31 cellular contexts compared by ENCODE assay signal in genomic region chr5:172573115-172573882, GRCh38.
DNase-seq lines count a peak whose midpoint lies in the region; ATAC-seq, FAIRE-seq and TF ChIP-seq lines count a peak whose summit lies in the region.
"Had no signal": no experiment of that assay in that cellular context is flagged by ENCODE, and none has a peak within 500 bp of the region (broad histone marks: within the 10 kb centered on the region; RNA-seq: fewer than 3 reads in every experiment).

No MANE protein-coding gene starts in this region.

- no peak for TF ChIP-seq POLR2A in HCT116 (IDR thresholded peaks at IDR 0.05; ENCODE audit: borderline replicate concordance, extremely low read depth, insufficient read depth, insufficient read length)
- TF ChIP-seq POLR2A in K562 (conservative IDR thresholded peaks at IDR 0.05) = no peak

- H3K4me1 ChIP-seq in SK-N-SH (ENCODE audit: control insufficient read depth in 1 of 2, insufficient read depth in 2 of 2, low read depth in 1 of 2, low read length in 1 of 2) (peaks cover 0 to 12% of the 10 kb centered on the region in 2 experiments; a peak in 1 of 4 replicates), HCT116 (ENCODE audit: control insufficient read depth in 1 of 2, insufficient read depth in 2 of 2, low read length in 2 of 2) (no peaks in the 10 kb centered on the region), K562 (replicated peaks in 1 of 2; ENCODE audit: control insufficient read depth in 2 of 2, insufficient read depth in 2 of 2, low read length in 2 of 2) (no peaks in the 10 kb centered on the region), neuronal stem cell (ENCODE audit: control insufficient read depth in 2 of 2, insufficient read depth in 1 of 2, low read depth in 1 of 2, low read length in 2 of 2) (peaks cover 35 to 36% of the 10 kb centered on the region in 2 donors)
- H3K4me1 ChIP-seq: HAP-1, spleen, uterus had no signal

- H3K9me1 ChIP-seq in K562 (ENCODE audit: control insufficient read depth, insufficient read depth, low read length) = no peaks in the 10 kb centered on the region

- no peak overlapping the region for H3K4ac ChIP-seq in neuronal stem cell (ENCODE audit: low read length)

- CTCF ChIA-PET in SK-N-SH (lab: Yijun Ruan, JAX) (interaction anchor here (0.8 to 1.1 kb wide), 2 partner anchors 12 to 20 kb away, joined by 3 to 5 read pairs; no protein-coding TSS in a partner anchor), HCT116 (lab: Charles Lee) (no interaction called here), K562 (lab: Yijun Ruan, JAX; ENCODE audit: low intra/inter-chr PET ratio) (no interaction called here)

- H2AK5ac ChIP-seq in neuronal stem cell (ENCODE audit: low read depth, low read length) = peak overlapping the region; percentile 59

- no peaks in the 10 kb centered on the region for H3K79me1 ChIP-seq in neuronal stem cell (ENCODE audit: low read depth, low read length)

- TF ChIP-seq EP300 in SK-N-SH (IDR thresholded peaks at IDR 0.05; ENCODE audit: borderline replicate concordance in 1 of 2, low read depth in 1 of 2, low read length in 1 of 2) (no peak), K562 (IDR thresholded peaks at IDR 0.05; ENCODE audit: low read length) (no peak)

- H2BK120ac ChIP-seq in neuronal stem cell (ENCODE audit: low read depth, low read length) = no peak overlapping the region

- H3K4me3 ChIP-seq in SK-N-SH (ENCODE audit: low read depth in 2 of 2, low read length in 1 of 2) = no peak overlapping the region
- no peak overlapping the region for H3K4me3 ChIP-seq in HCT116 (replicated peaks in 1 of 2; ENCODE audit: low read depth in 1 of 2, low read length in 2 of 2)
- H3K4me3 ChIP-seq in K562 = no peak overlapping the region
- H3K4me3 ChIP-seq in neuronal stem cell (ENCODE audit: low read length in 2 of 2) = no peak overlapping the region
- H3K4me3 ChIP-seq: gastrocnemius medialis, HAP-1, spleen, thoracic aorta, uterus had no signal

- no peak overlapping the region for H3K14ac ChIP-seq in neuronal stem cell (ENCODE audit: low read length)

- ATAC-seq in SK-N-SH treated with all-trans-retinoic acid at 6 μM for 48 hours (no peak), HCT116 (peak; percentile 51), K562 (peak; percentile 41; the same call in 1 of the 3 replicates), HG03159 (IDR thresholded peaks at IDR 0.05; ENCODE audit: unreplicated experiment) (no peak), GM18870 (IDR thresholded peaks at IDR 0.05; ENCODE audit: unreplicated experiment) (no peak)
- ATAC-seq: CD8-positive, alpha-beta T cell; gastrocnemius medialis; left lobe of liver; Panc1; stimulated activated naive CD8-positive, alpha-beta T cell treated with anti-CD3 and anti-CD28 coated beads, Interleukin-15, Interleukin-2, amounts not matched to agents 100 U/mL and 50 U/mL, for 24 hours had no signal

- no peak for TF ChIP-seq CTCF in SK-N-SH (IDR thresholded peaks at IDR 0.05)
- no peak for TF ChIP-seq CTCF in HCT116 (IDR thresholded peaks at IDR 0.05 in 2 of 3, conservative IDR thresholded peaks at IDR 0.05 in 1 of 3; ENCODE audit: borderline replicate concordance in 1 of 3, insufficient read depth in 1 of 3, low read depth in 2 of 3, low read length in 2 of 3)
- no peak for TF ChIP-seq CTCF in K562 (IDR thresholded peaks at IDR 0.05 in 2 of 3, conservative IDR thresholded peaks at IDR 0.05 in 1 of 3; ENCODE audit: insufficient read depth in 2 of 3, low read depth in 1 of 3, low read length in 3 of 3)

- peak overlapping the region; percentile 63 for H2BK5ac ChIP-seq in neuronal stem cell (ENCODE audit: low read length)

- no peaks in the 10 kb centered on the region for H3K9me3 ChIP-seq in SK-N-SH
- no peaks in the 10 kb centered on the region for H3K9me3 ChIP-seq in HCT116 (ENCODE audit: control insufficient read depth in 1 of 2, insufficient read depth in 1 of 2, low read depth in 1 of 2, low read length in 2 of 2)
- H3K9me3 ChIP-seq in K562 (replicated peaks; ENCODE audit: control insufficient read depth, insufficient read depth, low read depth, low read length) = no peaks in the 10 kb centered on the region
- H3K9me3 ChIP-seq in neuronal stem cell (replicated peaks in 1 of 2; ENCODE audit: control insufficient read depth in 2 of 2, insufficient read depth in 1 of 2, low read depth in 1 of 2, low read length in 2 of 2) = peaks cover 0 to 2% of the 10 kb centered on the region in 2 donors
- H3K9me3 ChIP-seq: gastrocnemius medialis, HAP-1, thoracic aorta, uterus had no signal

- RAD21 ChIA-PET in HCT116 (lab: Charles Lee; ENCODE audit: low non-redundant PET in 1 of 2, low total read pairs in 2 of 2, uncharacterized antibody in 2 of 2, unreplicated experiment in 2 of 2) = no interaction called here

- DNase-seq in SK-N-SH = no peak
- DNase-seq in HCT116 (ENCODE audit: low read depth, low spot score) = no peak
- peak in 3 of 4 experiments; percentile 42 to 47 (median 44) for DNase-seq in K562 (ENCODE audit: extremely low read depth in 1 of 4, low spot score in 3 of 4)
- DNase-seq in neuronal stem cell (ENCODE audit: low spot score) = no peak
- no peak for DNase-seq in amniotic stem cell (lab: John Stamatoyannopoulos, UW)
- DNase-seq: activated CD4-positive, alpha-beta T cell treated with anti-CD3 and anti-CD28 coated beads, Interleukin-2, amount 10 ng/mL, durations not matched to agents 24 days and 14 days; activated effector memory CD4-positive, alpha-beta T cell treated with Interleukin-2 at 50 U/mL for 16 hours; AML-193; aorta; CD8-positive, alpha-beta T cell; effector CD4-positive, alpha-beta T cell; gastrocnemius medialis; NCI-H1105; NCI-H2029; NCI-H226; NCI-H526 treated with DMSO at 0.1 percent for 48 hours; SHP77; spleen; stimulated activated CD4-positive, alpha-beta T cell treated with anti-CD3 and anti-CD28 coated beads, Interleukin-2, amount 100 ng/mL, for 24 hours; stimulated activated naive CD8-positive, alpha-beta T cell treated with anti-CD3 and anti-CD28 coated beads, Interleukin-15, Interleukin-2, amounts not matched to agents 100 U/mL and 50 U/mL, for 24 hours; T-helper 9 cell; uterus had no signal

- peak overlapping the region; percentile 30 for H2BK15ac ChIP-seq in neuronal stem cell (ENCODE audit: low read length)

- POLR2A ChIA-PET in SK-N-SH (lab: Yijun Ruan, JAX) (interaction anchor here (0.6 kb wide), 1 partner anchor 282 kb away, joined by 3 read pairs; no protein-coding TSS in a partner anchor), HCT116 (lab: Charles Lee) (no interaction called here), K562 (lab: Yijun Ruan, JAX) (no interaction called here)

- H3K79me2 ChIP-seq in SK-N-SH (ENCODE audit: insufficient read depth) (no peaks in the 10 kb centered on the region), HCT116 (ENCODE audit: insufficient read depth, low read length) (no peaks in the 10 kb centered on the region), K562 (ENCODE audit: control insufficient read depth, insufficient read depth, low read length) (no peaks in the 10 kb centered on the region)

- H3F3A ChIP-seq in SK-N-SH (replicated peaks; ENCODE audit: insufficient read depth) = no peaks in the 10 kb centered on the region

- H3K4me2 ChIP-seq in SK-N-SH (no peak overlapping the region), HCT116 (ENCODE audit: low read length) (no peak overlapping the region), K562 (ENCODE audit: insufficient read depth, low read length) (no peak overlapping the region), neuronal stem cell (ENCODE audit: insufficient read depth, low read length, poor library complexity, severe bottlenecking) (no peak overlapping the region)

- no peak overlapping the region for H2AFZ ChIP-seq in SK-N-SH (ENCODE audit: low read depth)
- H2AFZ ChIP-seq in HCT116 (ENCODE audit: low read depth, low read length, poor library complexity, severe bottlenecking) = no peak overlapping the region
- no peak overlapping the region for H2AFZ ChIP-seq in K562 (ENCODE audit: low read depth, low read length)
- no peak overlapping the region for H2AFZ ChIP-seq in neuronal stem cell (ENCODE audit: low read length)

- no peak for FAIRE-seq in K562 (lab: Jason Lieb, UNC)
- FAIRE-seq: colon, GM18507 had no signal

- intact Hi-C loops in HCT116 (cut with micrococcal nuclease) = no loop called here
- intact Hi-C loops in K562 (cut with micrococcal nuclease) = loop anchor here (10.0 kb wide), 1 partner anchor 122 kb away; no protein-coding TSS in a partner anchor

- in situ Hi-C loops in K562 (cut with MboI) = no loop called here

- no peak overlapping the region for H3K23ac ChIP-seq in neuronal stem cell (ENCODE audit: low read depth, low read length, poor library complexity)

- H3K27ac ChIP-seq in SK-N-SH (ENCODE audit: low read depth in 2 of 2, low read length in 1 of 2) (no peak overlapping the region), HCT116 (ENCODE audit: low read depth, low read length) (no peak overlapping the region), K562 (ENCODE audit: extremely low read depth, low read depth, low read length) (no peak overlapping the region), neuronal stem cell (replicated peaks; ENCODE audit: low read length) (no peak overlapping the region)
- H3K27ac ChIP-seq: spleen, thoracic aorta had no signal

- H3K18ac ChIP-seq in neuronal stem cell (ENCODE audit: low read length) = peak overlapping the region; percentile 73

- no TSS peak for BruUV-seq in HCT116 (replicated peaks; lab: Mats Ljungman, UMichigan)
- no TSS peak for BruUV-seq in K562 (replicated peaks; lab: Mats Ljungman, UMichigan)

- no peak overlapping the region for H2BK12ac ChIP-seq in neuronal stem cell (ENCODE audit: low read length)

- H4K8ac ChIP-seq in neuronal stem cell (ENCODE audit: low read depth, low read length) = no peak overlapping the region

- 83% methylated on average over 11 of the region's 13 CpGs for WGBS in SK-N-SH (ENCODE audit: low lambda C conversion rate)
- WGBS in K562 (ENCODE audit: insufficient coverage, low coverage, missing lambda C conversion rate) = 2% methylated on average over 11 of the region's 13 CpGs
- no CpG with 5 or more reads among the region's 13 CpGs for WGBS in neuronal stem cell (ENCODE audit: extremely low coverage in 2 of 2, insufficient read length in 2 of 2, insufficient replicate concordance in 1 of 2), 2 donors

- H4K20me1 ChIP-seq in SK-N-SH (ENCODE audit: insufficient read depth) (no peaks in the 10 kb centered on the region), HCT116 (ENCODE audit: insufficient read depth) (no peaks in the 10 kb centered on the region), K562 (replicated peaks; ENCODE audit: control insufficient read depth, insufficient read depth, low read length) (no peaks in the 10 kb centered on the region)

- H3K36me3 ChIP-seq in SK-N-SH (replicated peaks in 1 of 2; ENCODE audit: control insufficient read depth in 1 of 2, insufficient read depth in 2 of 2, low read length in 1 of 2) (no peaks in the 10 kb centered on the region), HCT116 (ENCODE audit: control insufficient read depth in 1 of 2, insufficient read depth in 2 of 2, low read length in 2 of 2) (no peaks in the 10 kb centered on the region), K562 (ENCODE audit: control insufficient read depth, insufficient read depth, low read length) (no peaks in the 10 kb centered on the region), neuronal stem cell (replicated peaks in 1 of 2; ENCODE audit: control insufficient read depth in 2 of 2, insufficient read depth in 2 of 2, low read length in 2 of 2) (no peaks in the 10 kb centered on the region)
- H3K36me3 ChIP-seq: gastrocnemius medialis, HAP-1, spleen, thoracic aorta, uterus had no signal

- TF ChIP-seq RAD21 in SK-N-SH (IDR thresholded peaks at IDR 0.05; ENCODE audit: low read length) (no peak), HCT116 (IDR thresholded peaks at IDR 0.05; ENCODE audit: low read depth) (no peak), K562 (CRISPR knock-in tag; conservative IDR thresholded peaks at IDR 0.05 in 1 of 2, IDR thresholded peaks at IDR 0.05 in 1 of 2) (no peak)

- no peak overlapping the region for H3K9ac ChIP-seq in SK-N-SH
- H3K9ac ChIP-seq in HCT116 (ENCODE audit: low read length) = no peak overlapping the region
- H3K9ac ChIP-seq in K562 (ENCODE audit: insufficient read depth in 1 of 2, low read depth in 2 of 2, low read length in 2 of 2) = no peak overlapping the region
- H3K9ac ChIP-seq in neuronal stem cell (ENCODE audit: low read depth, low read length, poor library complexity) = no peak overlapping the region

- H3K27me3 ChIP-seq in SK-N-SH (ENCODE audit: insufficient read depth) = peaks cover 16% of the 10 kb centered on the region; the same call in 1 of the 2 replicates
- H3K27me3 ChIP-seq in HCT116 (ENCODE audit: insufficient read depth, low read length) = peaks cover 19% of the 10 kb centered on the region; the same call in 1 of the 2 replicates
- H3K27me3 ChIP-seq in K562 (ENCODE audit: control insufficient read depth in 2 of 2, insufficient read depth in 2 of 2, low read length in 2 of 2) = peaks cover 0 to 24% of the 10 kb centered on the region in 2 experiments; a peak in 2 of 5 replicates
- H3K27me3 ChIP-seq in neuronal stem cell (ENCODE audit: control insufficient read depth in 3 of 3, insufficient read depth in 3 of 3, low read depth in 1 of 3, low read length in 3 of 3) = peaks cover 0 to 14% (median 0%) of the 10 kb centered on the region in 3 experiments
- H3K27me3 ChIP-seq: gastrocnemius medialis, uterus had no signal

- no peak overlapping the region for H4K91ac ChIP-seq in neuronal stem cell (ENCODE audit: low read depth, low read length, poor library complexity)

- H3K9me2 ChIP-seq in SK-N-SH (no peaks in the 10 kb centered on the region), HCT116 (ENCODE audit: insufficient read depth) (no peaks in the 10 kb centered on the region)

Comparison
In these comparisons a context has a peak if more than half of its experiments do, and no peak if none do; other contexts are left out.
1. DNase-seq: peak in K562 (3 of 4); none in SK-N-SH (single experiment), HCT116 (single experiment), neuronal stem cell (single experiment) and amniotic stem cell (single experiment).
2. ATAC-seq: peak in HCT116 (single experiment) and K562 (single experiment); none in SK-N-SH treated with all-trans-retinoic acid at 6 μM for 48 hours (single experiment), HG03159 (single experiment) and GM18870 (single experiment).
3. Of the 27 proteins assayed by ChIP-seq in both K562 and SK-N-SH: peak only in K562: USF2; only in SK-N-SH: none; in both: USF1; in neither: 25.